Comparison of ENCODE assay signal across 21 cellular contexts in genomic region chr7:106370542-106370941, GRCh38.
"Had no signal": no experiment of that assay in that cellular context is flagged by ENCODE, and none has a peak within 500 bp of the region (broad histone marks: within the 10 kb centered on the region; RNA-seq: fewer than 3 reads in every experiment).

No MANE protein-coding gene starts in this region.

- H3K9me3 Mint-ChIP-seq: dendritic cell treated with granulocyte-macrophage colony-stimulating factor and Interleukin-4, amounts not matched to agents 40 ng/mL and 50 ng/mL, for 4 days; immature natural killer cell; natural killer cell; stimulated activated effector memory CD8-positive, alpha-beta T cell treated with anti-CD3 and anti-CD28 coated beads, Interleukin-12 subunit alpha, Interleukin-12 subunit beta, amount 100 ng/mL, for 72 hours had no signal

- H3K27ac Mint-ChIP-seq: dendritic cell treated with granulocyte-macrophage colony-stimulating factor and Interleukin-4, amounts not matched to agents 40 ng/mL and 50 ng/mL, for 4 days; natural killer cell; stimulated activated effector memory CD8-positive, alpha-beta T cell treated with anti-CD3 and anti-CD28 coated beads, Interleukin-12 subunit alpha, Interleukin-12 subunit beta, amount 100 ng/mL, for 72 hours had no signal

- H3K4me3 ChIP-seq: colonic mucosa, esophagus muscularis mucosa, gastroesophageal sphincter, lower lobe of right lung, psoas muscle, sigmoid colon, stomach, thyroid gland had no signal

- H3K36me3 Mint-ChIP-seq: immature natural killer cell; natural killer cell; stimulated activated effector memory CD8-positive, alpha-beta T cell treated with anti-CD3 and anti-CD28 coated beads, Interleukin-12 subunit alpha, Interleukin-12 subunit beta, amount 100 ng/mL, for 72 hours had no signal

- H3K4me1 ChIP-seq: colonic mucosa, foreskin keratinocyte, gastroesophageal sphincter, psoas muscle, sigmoid colon, thyroid gland had no signal

- H3K27me3 ChIP-seq: colonic mucosa, esophagus muscularis mucosa, gastroesophageal sphincter, sigmoid colon, stomach, thyroid gland had no signal

- H3K4me1 Mint-ChIP-seq: immature natural killer cell, natural killer cell had no signal

- H3K4me3 Mint-ChIP-seq: dendritic cell treated with granulocyte-macrophage colony-stimulating factor and Interleukin-4, amounts not matched to agents 40 ng/mL and 50 ng/mL, for 4 days; immature natural killer cell; natural killer cell; stimulated activated effector memory CD8-positive, alpha-beta T cell treated with anti-CD3 and anti-CD28 coated beads, Interleukin-12 subunit alpha, Interleukin-12 subunit beta, amount 100 ng/mL, for 72 hours had no signal

- ATAC-seq: foreskin keratinocyte; gastroesophageal sphincter; left ventricle myocardium superior; lower lobe of right lung; natural killer cell; psoas muscle; right cardiac atrium; stimulated activated effector memory CD8-positive, alpha-beta T cell treated with anti-CD3 and anti-CD28 coated beads, Interleukin-12 subunit alpha, Interleukin-12 subunit beta, amount 100 ng/mL, for 72 hours had no signal

- H3K36me3 ChIP-seq: colonic mucosa, esophagus muscularis mucosa, gastroesophageal sphincter, lower lobe of right lung, sigmoid colon, stomach, thyroid gland had no signal

- H3K9me3 ChIP-seq: colonic mucosa, esophagus muscularis mucosa, gastroesophageal sphincter, lower lobe of right lung, psoas muscle, sigmoid colon, stomach, thyroid gland had no signal

- H3K27ac ChIP-seq: colonic mucosa, esophagus muscularis mucosa, foreskin keratinocyte, gastroesophageal sphincter, lower lobe of right lung, psoas muscle, sigmoid colon, stomach, thyroid gland had no signal

- H3K27me3 Mint-ChIP-seq: dendritic cell treated with granulocyte-macrophage colony-stimulating factor and Interleukin-4, amounts not matched to agents 40 ng/mL and 50 ng/mL, for 4 days had no signal

- DNase-seq: colonic mucosa; effector memory CD4-positive, alpha-beta T cell; foreskin keratinocyte; immature natural killer cell; islet precursor cell; left ventricle myocardium superior; lower lobe of right lung; natural killer cell; psoas muscle; right cardiac atrium; sigmoid colon; stimulated activated CD4-positive, alpha-beta T cell treated with anti-CD3 and anti-CD28 coated beads, Interleukin-2, amount 100 ng/mL, for 24 hours; stimulated activated CD4-positive, alpha-beta T cell treated with anti-CD3 and anti-CD28 coated beads, Interleukin-4, amount 100 ng/mL, for 24 hours; stimulated activated naive CD4-positive, alpha-beta T cell treated with Interleukin-2 at 50 U/mL for 16 hours; stomach; thyroid gland; trophoblast cell had no signal
